ENCODE assay signal across 27 cellular contexts in genomic region chr20:6295026-6295425, GRCh38.
DNase-seq lines count a peak whose midpoint lies in the region; ATAC-seq and TF ChIP-seq lines count a peak whose summit lies in the region.
"Had no signal": no experiment of that assay in that cellular context is flagged by ENCODE, and none has a peak within 500 bp of the region (broad histone marks: within the 10 kb centered on the region; RNA-seq: fewer than 3 reads in every experiment).

No MANE protein-coding gene starts in this region.

- H3K9me3 Mint-ChIP-seq in activated naive CD8-positive, alpha-beta T cell treated with anti-CD3 and anti-CD28 coated beads for 36 hours = no peaks in the 10 kb centered on the region

- H3K27me3 Mint-ChIP-seq in activated naive CD8-positive, alpha-beta T cell treated with anti-CD3 and anti-CD28 coated beads for 36 hours = peaks cover 5% of the 10 kb centered on the region
- H3K27me3 Mint-ChIP-seq: CD4-positive, alpha-beta memory T cell had no signal

- H3K36me3 Mint-ChIP-seq in activated naive CD8-positive, alpha-beta T cell treated with anti-CD3 and anti-CD28 coated beads for 36 hours = no peaks in the 10 kb centered on the region
- H3K36me3 Mint-ChIP-seq: CD4-positive, alpha-beta memory T cell had no signal

- H3K36me3 ChIP-seq in heart right ventricle (no peaks in the 10 kb centered on the region), left ventricle myocardium inferior (no peaks in the 10 kb centered on the region)
- H3K36me3 ChIP-seq: BLaER1 treated with 17β-estradiol and CSF1 and Interleukin-3, amounts not matched to agents 10 nM and 100 nM had no signal

- H3K4me1 ChIP-seq in heart right ventricle = peaks cover 0 to 11% (median 4%) of the 10 kb centered on the region in 9 donors
- H3K4me1 ChIP-seq in left ventricle myocardium inferior = no peaks in the 10 kb centered on the region
- no peaks in the 10 kb centered on the region for H3K4me1 ChIP-seq in right cardiac atrium (ENCODE audit: control insufficient read depth, insufficient read depth, low read length)
- H3K4me1 ChIP-seq: Caco-2 had no signal

- H3K4me3 ChIP-seq in heart right ventricle = no peak overlapping the region
- no peak overlapping the region for H3K4me3 ChIP-seq in left ventricle myocardium inferior
- H3K4me3 ChIP-seq in right cardiac atrium (ENCODE audit: low read length) = no peak overlapping the region
- H3K4me3 ChIP-seq: BLaER1 treated with 17β-estradiol and CSF1 and Interleukin-3, amounts not matched to agents 10 nM and 100 nM; GM23248; K562; SK-N-MC had no signal

- peak overlapping the region; percentile 49 for H3K27ac Mint-ChIP-seq in activated naive CD8-positive, alpha-beta T cell treated with anti-CD3 and anti-CD28 coated beads for 36 hours
- H3K27ac Mint-ChIP-seq: CD4-positive, alpha-beta memory T cell had no signal

- DNase-seq in heart right ventricle (no peak), left ventricle myocardium inferior (no peak), right cardiac atrium (peak in 2 of 3 donors; percentile 20 to 55), NCI-H446 treated with DMSO at 0.1 percent for 48 hours (lab: John Stamatoyannopoulos, UW) (no peak), SKM-1 (lab: John Stamatoyannopoulos, UW; ENCODE audit: unreplicated experiment) (no peak), cortex of kidney (lab: John Stamatoyannopoulos, UW) (no peak)
- no peak for DNase-seq in activated naive CD8-positive, alpha-beta T cell treated with anti-CD3 and anti-CD28 coated beads for 36 hours
- DNase-seq: ACHN; Caco-2; CD4-positive, alpha-beta memory T cell; DMS 273 treated with DMSO at 0.1 percent for 48 hours; DMS79 treated with DMSO at 0.1 percent for 48 hours; GM23248; HCEC 1CT; MM.1S; NCI-H1048; NCI-H1417 treated with DMSO at 0.1 percent for 48 hours; NCI-H187; NCI-H226; NCI-H526 treated with DMSO at 0.1 percent for 48 hours; PC-3; SHP77 treated with DMSO at 0.1 percent for 48 hours had no signal

- ATAC-seq in heart right ventricle (peak in 5 of 8 donors; percentile 25 to 71 (median 55)), right cardiac atrium (peak; percentile 77 to 80)
- ATAC-seq: HepG2, K562, PC-3 had no signal

- intact Hi-C loops in heart right ventricle (cut with DNase I) (no loop called here), left ventricle myocardium inferior (cut with micrococcal nuclease) (no loop called here), right cardiac atrium (cut with DNase I) (no loop called here)

- TF ChIP-seq CTCF in heart right ventricle (IDR thresholded peaks at IDR 0.05) (no peak), left ventricle myocardium inferior (IDR thresholded peaks at IDR 0.05; ENCODE audit: borderline replicate concordance) (no peak)

- H3K4me1 Mint-ChIP-seq in activated naive CD8-positive, alpha-beta T cell treated with anti-CD3 and anti-CD28 coated beads for 36 hours = no peaks in the 10 kb centered on the region
- H3K4me1 Mint-ChIP-seq: CD4-positive, alpha-beta memory T cell had no signal

- 23 to 35% methylated on average over 4 of the region's 4 CpGs for WGBS in heart right ventricle, 2 donors
- 16% methylated on average over 4 of the region's 4 CpGs for WGBS in right cardiac atrium

- no peaks in the 10 kb centered on the region for H3K27me3 ChIP-seq in heart right ventricle
- H3K27me3 ChIP-seq in left ventricle myocardium inferior (ENCODE audit: low read depth) = no peaks in the 10 kb centered on the region
- no peaks in the 10 kb centered on the region for H3K27me3 ChIP-seq in right cardiac atrium (ENCODE audit: control insufficient read depth, insufficient read depth)
- H3K27me3 ChIP-seq: BLaER1 treated with 17β-estradiol and CSF1 and Interleukin-3, amounts not matched to agents 10 nM and 100 nM had no signal

- H3K4me3 Mint-ChIP-seq in activated naive CD8-positive, alpha-beta T cell treated with anti-CD3 and anti-CD28 coated beads for 36 hours = no peak overlapping the region
- H3K4me3 Mint-ChIP-seq: CD4-positive, alpha-beta memory T cell had no signal

- H3K9me3 ChIP-seq in heart right ventricle = peaks cover 0 to under 1% (median 0%) of the 10 kb centered on the region in 11 donors
- H3K9me3 ChIP-seq in left ventricle myocardium inferior (replicated peaks) = peaks cover 3% of the 10 kb centered on the region
- H3K9me3 ChIP-seq in right cardiac atrium (ENCODE audit: control insufficient read depth, low read length) = no peaks in the 10 kb centered on the region
- H3K9me3 ChIP-seq: Caco-2 had no signal

- H3K27ac ChIP-seq in heart right ventricle = peak overlapping the region in 2 of 10 donors; percentile 9 to 29
- no peak overlapping the region for H3K27ac ChIP-seq in left ventricle myocardium inferior (replicated peaks)
- H3K27ac ChIP-seq in right cardiac atrium (ENCODE audit: low read length) = no peak overlapping the region
- H3K27ac ChIP-seq: BLaER1 treated with 17β-estradiol and CSF1 and Interleukin-3, amounts not matched to agents 10 nM and 100 nM; GM23248; HL-60; SK-N-MC had no signal

Comparison
In these comparisons a context has a peak if more than half of its experiments do, and no peak if none do; other contexts are left out.
1. DNase-seq: peak in right cardiac atrium (2 of 3); none in heart right ventricle (0 of 2), left ventricle myocardium inferior (single experiment), activated naive CD8-positive, alpha-beta T cell treated with anti-CD3 and anti-CD28 coated beads for 36 hours (single experiment), NCI-H446 treated with DMSO at 0.1 percent for 48 hours (single experiment), SKM-1 (single experiment) and cortex of kidney (single experiment).